In genomic region chr22:50705219-50705691, GRCh38 we compare ENCODE assay signal across 10 cellular contexts. TPM values are rescaled to one million over a fixed set of nuclear protein-coding genes. Genes with fewer than 3 reads are reported as not detected.
DNase-seq lines count a peak whose midpoint lies in the region; ATAC-seq and TF ChIP-seq lines count a peak whose summit lies in the region.
"Had no signal": no experiment of that assay in that cellular context is flagged by ENCODE, and none has a peak within 500 bp of the region (broad histone marks: within the 10 kb centered on the region; RNA-seq: fewer than 3 reads in every experiment).

No MANE protein-coding gene starts in this region.

- no peaks in the 10 kb centered on the region for H3K4me1 Mint-ChIP-seq in Calu3 (ENCODE audit: low read depth, unreplicated experiment)
- H3K4me1 Mint-ChIP-seq: IgD-negative memory B cell had no signal

- H3K36me3 Mint-ChIP-seq in Calu3 (ENCODE audit: insufficient read depth, unreplicated experiment): no peaks in the 10 kb centered on the region
- H3K36me3 Mint-ChIP-seq: activated naive CD8-positive, alpha-beta T cell treated with anti-CD3 and anti-CD28 coated beads, Interleukin-2, amount 10 ng/mL, durations not matched to agents 7 days and 5 days; IgD-negative memory B cell had no signal

- H3K4me3 ChIP-seq in epithelial cell of esophagus (ENCODE audit: low read length): no peak overlapping the region

- H3K27ac Mint-ChIP-seq in Calu3 (ENCODE audit: unreplicated experiment): no peak overlapping the region
- H3K27ac Mint-ChIP-seq: activated naive CD8-positive, alpha-beta T cell treated with anti-CD3 and anti-CD28 coated beads, Interleukin-2, amount 10 ng/mL, durations not matched to agents 7 days and 5 days; IgD-negative memory B cell had no signal

- no peaks in the 10 kb centered on the region for H3K9me3 Mint-ChIP-seq in Calu3 (ENCODE audit: low read depth, unreplicated experiment)
- H3K9me3 Mint-ChIP-seq: activated naive CD8-positive, alpha-beta T cell treated with anti-CD3 and anti-CD28 coated beads, Interleukin-2, amount 10 ng/mL, durations not matched to agents 7 days and 5 days; IgD-negative memory B cell had no signal

- H3K27me3 Mint-ChIP-seq in Calu3 (ENCODE audit: unreplicated experiment): peaks cover 47% of the 10 kb centered on the region

- peak; percentile 80 for DNase-seq in G401 (ENCODE audit: low spot score)
- DNase-seq in NCI-H510A (lab: John Stamatoyannopoulos, UW): peak; percentile 87
- DNase-seq in epithelial cell of esophagus (ENCODE audit: low read depth): peak; percentile 49
- peak; percentile 48 for DNase-seq in mucosa of gallbladder (ENCODE audit: low spot score)
- DNase-seq in Calu3: no peak
- DNase-seq in stimulated activated CD8-positive, alpha-beta memory T cell treated with anti-CD3 and anti-CD28 coated beads, Interleukin-4, amount 100 ng/mL, for 48 hours: no peak
- DNase-seq: activated naive CD8-positive, alpha-beta T cell treated with anti-CD3 and anti-CD28 coated beads, Interleukin-2, amount 10 ng/mL, durations not matched to agents 7 days and 5 days had no signal

- CTCF ChIA-PET in Calu3 (lab: Charles Lee): no interaction called here

- ATAC-seq in GM18519 (IDR thresholded peaks at IDR 0.05; ENCODE audit: low FRiP score, unreplicated experiment): no peak
- ATAC-seq in HG03175 (IDR thresholded peaks at IDR 0.05; ENCODE audit: unreplicated experiment): no peak

- BruUV-seq in Calu3 (replicated peaks; lab: Mats Ljungman, UMichigan): no TSS peak

- TF ChIP-seq CTCF in epithelial cell of esophagus (IDR thresholded peaks at IDR 0.05; ENCODE audit: insufficient read depth, low read depth, low read length, missing control alignments) (no peak), Calu3 (IDR thresholded peaks at IDR 0.05; ENCODE audit: unreplicated experiment) (no peak)

- H3K4me3 Mint-ChIP-seq in Calu3 (ENCODE audit: low read depth, unreplicated experiment): no peak overlapping the region
- H3K4me3 Mint-ChIP-seq: activated naive CD8-positive, alpha-beta T cell treated with anti-CD3 and anti-CD28 coated beads, Interleukin-2, amount 10 ng/mL, durations not matched to agents 7 days and 5 days; IgD-negative memory B cell had no signal

- intact Hi-C loops in Calu3 (cut with micrococcal nuclease; ENCODE audit: unreplicated experiment): no loop called here

- in situ Hi-C loops in G401 (cut with HindIII; ENCODE audit: low sequenced_read_pairs): no loop called here

RNA-seq across cellular contexts. Expression of gene SHANK3, which starts 32.6 kb away (rescaled TPM):
- 3.6 and 5.0 TPM in 2 replicates for total RNA-seq in G401 (2014; rRNA removed; shearing (Covaris generic))
- total RNA-seq in mucosa of gallbladder (21.8 TPM), Calu3 (2022) (2.1 and 2.5 TPM in 2 replicates)

RNA-seq across cellular contexts. Expression of gene ACR, which starts 32.7 kb away (rescaled TPM):
- not detected in 2 replicates for total RNA-seq in G401 (2014; rRNA removed; shearing (Covaris generic))
- 0.92 TPM for total RNA-seq in mucosa of gallbladder
- total RNA-seq in Calu3 (2022): not detected in 2 replicates
- total RNA-seq: activated naive CD8-positive, alpha-beta T cell treated with anti-CD3 and anti-CD28 coated beads, Interleukin-2, amount 10 ng/mL, durations not matched to agents 7 days and 5 days had no signal

Comparison
In these comparisons a context has a peak if more than half of its experiments do, and no peak if none do; other contexts are left out.
1. DNase-seq: peak in G401 (single experiment), NCI-H510A (single experiment), epithelial cell of esophagus (single experiment) and mucosa of gallbladder (single experiment); none in Calu3 (single experiment) and stimulated activated CD8-positive, alpha-beta memory T cell treated with anti-CD3 and anti-CD28 coated beads, Interleukin-4, amount 100 ng/mL, for 48 hours (single experiment).